ENCODE assay signal across 18 cellular contexts in genomic region chr14:54609576-54609975, GRCh38. TPM values are rescaled to one million over a fixed set of nuclear protein-coding genes. Genes with fewer than 3 reads are reported as not detected.
A peak's percentile ranks its signal among the peaks of the same experiment; 100 is the strongest.
DNase-seq lines count a peak whose midpoint lies in the region; ATAC-seq and TF ChIP-seq lines count a peak whose summit lies in the region.
"Had no signal": no experiment of that assay in that cellular context is flagged by ENCODE, and none has a peak within 500 bp of the region (broad histone marks: within the 10 kb centered on the region; RNA-seq: fewer than 3 reads in every experiment).

No MANE protein-coding gene starts in this region.

- H3K36me3 Mint-ChIP-seq in mesothelial cell of epicardium, result peaks cover 13% of the 10 kb centered on the region

- H3K27ac ChIP-seq in SK-N-SH (ENCODE audit: low read depth in 2 of 2, low read length in 1 of 2), result peak overlapping the region in 1 of 2 experiments; percentile 81; a peak in 3 of 4 replicates
- peak overlapping the region; percentile 58 to 69 for H3K27ac ChIP-seq in ascending aorta
- H3K27ac ChIP-seq in colonic mucosa, result no peak overlapping the region
- H3K27ac ChIP-seq in SJCRH30, result no peak overlapping the region
- H3K27ac ChIP-seq: 22Rv1; BLaER1 treated with 17β-estradiol and CSF1 and Interleukin-3, amounts not matched to agents 10 nM and 100 nM had no signal

- H3K27me3 ChIP-seq in SK-N-SH (ENCODE audit: insufficient read depth), result no peaks in the 10 kb centered on the region
- no peaks in the 10 kb centered on the region for H3K27me3 ChIP-seq in ascending aorta
- no peaks in the 10 kb centered on the region for H3K27me3 ChIP-seq in colonic mucosa
- no peaks in the 10 kb centered on the region for H3K27me3 ChIP-seq in SJCRH30
- H3K27me3 ChIP-seq: BLaER1 treated with 17β-estradiol and CSF1 and Interleukin-3, amounts not matched to agents 10 nM and 100 nM; MG63 had no signal

- CTCF ChIA-PET in SK-N-SH (lab: Yijun Ruan, JAX), result no interaction called here

- H3K4me1 Mint-ChIP-seq in mesothelial cell of epicardium, result peaks cover 22% of the 10 kb centered on the region

- peaks cover 10% of the 10 kb centered on the region for H3K9me3 Mint-ChIP-seq in mesothelial cell of epicardium

- no peak overlapping the region for H2AFZ ChIP-seq in SK-N-SH (ENCODE audit: low read depth)

- no peak for TF ChIP-seq RAD21 in SK-N-SH (IDR thresholded peaks at IDR 0.05; ENCODE audit: low read length)

- DNase-seq in SK-N-SH, result no peak
- DNase-seq in ascending aorta (ENCODE audit: low spot score in 2 of 2), result no peak
- DNase-seq in mesothelial cell of epicardium (ENCODE audit: low spot score in 2 of 2, unreplicated experiment in 2 of 2), result no peak
- no peak for DNase-seq in colonic mucosa
- no peak for DNase-seq in amniotic stem cell (lab: John Stamatoyannopoulos, UW)
- no peak for DNase-seq in A172 (ENCODE audit: low spot score)
- DNase-seq in SJCRH30, result no peak
- DNase-seq: KG1, MG63, NCI-H1105, NCI-H1694 treated with DMSO at 0.1 percent for 48 hours, NCI-H2171, NCI-H446 treated with DMSO at 0.1 percent for 48 hours, NCI-H774, Right ventricle myocardium superior had no signal

- H3K4me1 ChIP-seq in SK-N-SH (ENCODE audit: control insufficient read depth in 1 of 2, insufficient read depth in 2 of 2, low read depth in 1 of 2, low read length in 1 of 2), result peaks cover 9 to 12% of the 10 kb centered on the region in 2 experiments; a peak in 3 of 4 replicates
- peaks cover 14 to 36% of the 10 kb centered on the region in 2 donors for H3K4me1 ChIP-seq in ascending aorta
- no peaks in the 10 kb centered on the region for H3K4me1 ChIP-seq in colonic mucosa
- H3K4me1 ChIP-seq in SJCRH30, result no peaks in the 10 kb centered on the region; the same call in 1 of the 2 replicates

- peaks cover 47% of the 10 kb centered on the region for H3F3A ChIP-seq in SK-N-SH (replicated peaks; ENCODE audit: insufficient read depth)

- ATAC-seq in SK-N-SH treated with all-trans-retinoic acid at 6 μM for 48 hours, result no peak

- no peak overlapping the region for H3K4me3 Mint-ChIP-seq in mesothelial cell of epicardium

- intact Hi-C loops in ascending aorta (cut with DNase I), result loop anchor here (5.0 kb wide), 1 partner anchor 43 kb away; no protein-coding TSS in a partner anchor
- intact Hi-C loops in colonic mucosa (cut with DNase I), result no loop called here

- TF ChIP-seq CTCF in SK-N-SH (IDR thresholded peaks at IDR 0.05) (no peak), ascending aorta (IDR thresholded peaks at IDR 0.05) (no peak), mesothelial cell of epicardium (IDR thresholded peaks at IDR 0.05; ENCODE audit: unreplicated experiment) (no peak), colonic mucosa (IDR thresholded peaks at IDR 0.05) (no peak)

- no peaks in the 10 kb centered on the region for H3K36me3 ChIP-seq in SK-N-SH (replicated peaks in 1 of 2; ENCODE audit: control insufficient read depth in 1 of 2, insufficient read depth in 2 of 2, low read length in 1 of 2)
- no peaks in the 10 kb centered on the region for H3K36me3 ChIP-seq in ascending aorta
- H3K36me3 ChIP-seq in colonic mucosa, result no peaks in the 10 kb centered on the region
- H3K36me3 ChIP-seq in SJCRH30, result no peaks in the 10 kb centered on the region
- H3K36me3 ChIP-seq: MG63 had no signal

- H3K27me3 Mint-ChIP-seq in mesothelial cell of epicardium (ENCODE audit: low read depth), result no peaks in the 10 kb centered on the region

- no peaks in the 10 kb centered on the region for H4K20me1 ChIP-seq in SK-N-SH (ENCODE audit: insufficient read depth)

- H3K4me3 ChIP-seq in SK-N-SH (ENCODE audit: low read depth in 2 of 2, low read length in 1 of 2), result no peak overlapping the region
- peak overlapping the region in 1 of 2 donors; percentile 48 for H3K4me3 ChIP-seq in ascending aorta
- no peak overlapping the region for H3K4me3 ChIP-seq in colonic mucosa
- H3K4me3 ChIP-seq in SJCRH30, result no peak overlapping the region
- H3K4me3 ChIP-seq: BLaER1 treated with 17β-estradiol and CSF1 and Interleukin-3, amounts not matched to agents 10 nM and 100 nM; MG63 had no signal

- H3K9me3 ChIP-seq in SK-N-SH (no peaks in the 10 kb centered on the region), ascending aorta (no peaks in the 10 kb centered on the region), colonic mucosa (no peaks in the 10 kb centered on the region), SJCRH30 (replicated peaks) (no peaks in the 10 kb centered on the region)
- H3K9me3 ChIP-seq: MG63 had no signal

- H3K9ac ChIP-seq in SK-N-SH (peak overlapping the region; percentile 39; the same call in 1 of the 2 replicates), colonic mucosa (ENCODE audit: low read depth in 2 of 2, low read length in 2 of 2) (no peak overlapping the region)
- H3K9ac ChIP-seq: BLaER1 treated with 17β-estradiol and CSF1 and Interleukin-3, amounts not matched to agents 10 nM and 100 nM had no signal

- peak overlapping the region; percentile 74 for H3K4me2 ChIP-seq in SK-N-SH
- H3K4me2 ChIP-seq: BLaER1 treated with 17β-estradiol and CSF1 and Interleukin-3, amounts not matched to agents 10 nM and 100 nM had no signal

- POLR2A ChIA-PET in SK-N-SH (lab: Yijun Ruan, JAX), result no interaction called here

- peak overlapping the region; percentile 59 for H3K27ac Mint-ChIP-seq in mesothelial cell of epicardium

- H3K9me2 ChIP-seq in SK-N-SH, result no peaks in the 10 kb centered on the region

- WGBS in SK-N-SH (ENCODE audit: low lambda C conversion rate), result 73% methylated on average over 5 of the region's 5 CpGs

- H3K79me2 ChIP-seq in SK-N-SH (ENCODE audit: insufficient read depth), result peaks cover 92% of the 10 kb centered on the region

- TF ChIP-seq EP300 in SK-N-SH (IDR thresholded peaks at IDR 0.05; ENCODE audit: borderline replicate concordance in 1 of 2, low read depth in 1 of 2, low read length in 1 of 2), result no peak

TF ChIP-seq in SK-N-SH, 30 proteins besides CTCF, POLR2A, EP300 and RAD21 (continues in another document):
- TF ChIP-seq TCF12 (IDR thresholded peaks at IDR 0.05), result no peak
- no peak for TF ChIP-seq FOXM1 (IDR thresholded peaks at IDR 0.05; ENCODE audit: low read depth)
- TF ChIP-seq POLR2AphosphoS5 (IDR thresholded peaks at IDR 0.05; ENCODE audit: low read depth, low read length), result no peak
- TF ChIP-seq REST (IDR thresholded peaks at IDR 0.05; ENCODE audit: low read depth, low read length), result no peak

TF ChIP-seq in SK-N-SH treated with all-trans-retinoic acid at 6 μM for 48 hours, 23 proteins besides CTCF, POLR2A, EP300 and RAD21:
- TF ChIP-seq ISL1 (CRISPR knock-in tag; IDR thresholded peaks at IDR 0.05) (no peak), CREB5 (CRISPR knock-in tag; IDR thresholded peaks at IDR 0.05; ENCODE audit: low read depth) (no peak), ZNF8 (CRISPR knock-in tag; IDR thresholded peaks at IDR 0.05) (no peak), PPARA (CRISPR knock-in tag; IDR thresholded peaks at IDR 0.05; ENCODE audit: borderline replicate concordance) (no peak), TCF4 (CRISPR knock-in tag; IDR thresholded peaks at IDR 0.05; ENCODE audit: borderline replicate concordance) (no peak), ZFP3 (CRISPR knock-in tag; IDR thresholded peaks at IDR 0.05) (no peak), POU6F1 (CRISPR knock-in tag; IDR thresholded peaks at IDR 0.05; ENCODE audit: borderline replicate concordance, low read depth) (no peak), ZNF70 (CRISPR knock-in tag; IDR thresholded peaks at IDR 0.05) (no peak), SNAI2 (CRISPR knock-in tag; IDR thresholded peaks at IDR 0.05) (no peak)

RNA-seq across cellular contexts. Expression of gene SAMD4A, which starts 42.6 kb away (rescaled TPM):
- polyA plus RNA-seq in SK-N-SH (2012; rRNA removed), result 5.0 and 5.9 TPM in 2 replicates
- polyA plus RNA-seq in SK-N-SH (2012; cell fraction: cytosol; rRNA removed), result 5.2 and 5.7 TPM in 2 replicates
- 16.6 and 20.6 TPM in 2 replicates for polyA plus RNA-seq in SK-N-SH (2012; cell fraction: nucleus; rRNA removed)
- 66.0 TPM for total RNA-seq in ascending aorta
- 27.8 to 30.0 TPM (median 29.6 TPM) in 3 replicates for total RNA-seq in mesothelial cell of epicardium
- 10 to 100 TPM in 1 of 2 donors, 1 to 10 TPM in 1; 5.6 to 31.3 TPM for total RNA-seq in colonic mucosa
- total RNA-seq in A172 (2014; rRNA removed; shearing (Covaris generic)), result 2.3 and 9.5 TPM in 2 replicates
- 12.0 and 12.1 TPM in 2 replicates for total RNA-seq in SJCRH30 (2014; rRNA removed; shearing (Covaris generic))

Comparison
In these comparisons a context has a peak if more than half of its experiments do, and no peak if none do; other contexts are left out.
1. H3K27ac ChIP-seq: peak in ascending aorta (2 of 2); none in colonic mucosa (single experiment) and SJCRH30 (single experiment).